14 cellular contexts compared by ENCODE assay signal in the genomic region with DNA sequence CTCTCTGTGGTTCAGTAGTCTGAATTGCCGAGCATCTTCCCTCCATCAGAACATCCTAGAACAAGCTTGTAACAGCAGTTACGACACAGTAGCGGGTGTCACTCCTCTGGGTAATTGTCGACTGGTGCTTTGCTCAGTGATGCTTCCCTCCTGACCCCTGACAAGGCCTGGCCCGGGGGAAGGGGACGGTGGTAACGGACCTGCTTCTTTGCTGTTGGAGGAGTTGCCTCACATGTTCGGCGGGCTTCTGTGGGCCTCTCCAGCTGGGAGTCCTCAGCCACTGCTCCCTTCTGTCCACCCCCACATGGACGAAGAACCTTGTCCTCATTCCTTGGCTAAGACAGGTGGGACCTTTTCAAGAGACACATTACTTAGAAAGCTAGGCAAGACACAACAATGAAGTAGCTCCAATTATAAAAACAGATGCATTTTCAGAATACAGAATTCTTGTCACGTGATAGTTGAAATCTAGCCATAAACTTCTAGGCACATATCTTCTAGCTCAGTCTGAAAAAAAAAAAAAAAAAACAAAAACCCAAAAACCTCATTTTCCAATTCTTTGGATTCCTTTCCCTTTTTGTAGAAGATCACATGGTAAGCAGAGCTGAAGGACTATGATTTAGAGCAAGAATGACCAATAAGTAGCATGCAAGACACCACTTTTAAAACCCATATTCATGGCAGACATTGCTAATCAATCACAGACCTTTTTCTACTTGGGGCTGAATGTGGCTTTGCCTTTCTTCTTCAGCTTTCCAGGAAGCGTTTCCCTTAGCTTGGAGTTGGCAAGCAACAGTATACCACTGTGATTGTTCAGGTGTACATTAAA. TPM values are rescaled to one million over a fixed set of nuclear protein-coding genes. Genes with fewer than 3 reads are reported as not detected.
DNase-seq lines count a peak whose midpoint lies in the region; ATAC-seq, FAIRE-seq and TF ChIP-seq lines count a peak whose summit lies in the region.
"Had no signal": no experiment of that assay in that cellular context is flagged by ENCODE, and none has a peak within 500 bp of the region (broad histone marks: within the 10 kb centered on the region; RNA-seq: fewer than 3 reads in every experiment).

No MANE protein-coding gene starts in this region.

- POLR2A ChIA-PET in K562 (lab: Yijun Ruan, JAX): no interaction called here

- H3K9me3 Mint-ChIP-seq in activated naive CD8-positive, alpha-beta T cell treated with anti-CD3 and anti-CD28 coated beads for 36 hours: no peaks in the 10 kb centered on the region
- H3K9me3 Mint-ChIP-seq: activated CD4-positive, alpha-beta memory T cell treated with anti-CD3 and anti-CD28 coated beads, Interleukin-2, amount 10 ng/mL, durations not matched to agents 7 days and 5 days had no signal

- no peaks in the 10 kb centered on the region for H3K36me3 Mint-ChIP-seq in activated naive CD8-positive, alpha-beta T cell treated with anti-CD3 and anti-CD28 coated beads for 36 hours
- H3K36me3 Mint-ChIP-seq: naive B cell had no signal

- H3K36me3 ChIP-seq in K562 (ENCODE audit: control insufficient read depth, insufficient read depth, low read length) (no peaks in the 10 kb centered on the region), osteoblast (ENCODE audit: insufficient read depth, low read length) (no peaks in the 10 kb centered on the region)

- TF ChIP-seq CTCF in K562 (IDR thresholded peaks at IDR 0.05 in 2 of 3, conservative IDR thresholded peaks at IDR 0.05 in 1 of 3; ENCODE audit: insufficient read depth in 2 of 3, low read depth in 1 of 3, low read length in 3 of 3): no peak
- TF ChIP-seq CTCF in osteoblast (IDR thresholded peaks at IDR 0.05; ENCODE audit: extremely low read depth, low read depth, low read length): no peak

- intact Hi-C loops in K562 (cut with micrococcal nuclease) (no loop called here), cardiac septum (cut with DNase I) (no loop called here)

- H2AFZ ChIP-seq in K562 (ENCODE audit: low read depth, low read length): no peak overlapping the region
- no peak overlapping the region for H2AFZ ChIP-seq in osteoblast (ENCODE audit: low read length)

- H3K27ac ChIP-seq in K562 (ENCODE audit: extremely low read depth, low read depth, low read length) (no peak overlapping the region), osteoblast (ENCODE audit: low read depth, low read length) (no peak overlapping the region)

- no peaks in the 10 kb centered on the region for H3K4me1 ChIP-seq in K562 (replicated peaks in 1 of 2; ENCODE audit: control insufficient read depth in 2 of 2, insufficient read depth in 2 of 2, low read length in 2 of 2)
- no peaks in the 10 kb centered on the region for H3K4me1 ChIP-seq in osteoblast (ENCODE audit: insufficient read depth, low read length)

- TF ChIP-seq POLR2A in K562 (conservative IDR thresholded peaks at IDR 0.05): no peak
- TF ChIP-seq POLR2A in GM12892 (IDR thresholded peaks at IDR 0.05; ENCODE audit: low read depth, low read length): no peak

- no peak overlapping the region for H3K4me3 Mint-ChIP-seq in activated naive CD8-positive, alpha-beta T cell treated with anti-CD3 and anti-CD28 coated beads for 36 hours
- H3K4me3 Mint-ChIP-seq: activated CD4-positive, alpha-beta memory T cell treated with anti-CD3 and anti-CD28 coated beads, Interleukin-2, amount 10 ng/mL, durations not matched to agents 7 days and 5 days; naive B cell had no signal

- no peak for TF ChIP-seq RAD21 in K562 (CRISPR knock-in tag; conservative IDR thresholded peaks at IDR 0.05 in 1 of 2, IDR thresholded peaks at IDR 0.05 in 1 of 2)

- peaks cover 5% of the 10 kb centered on the region for H3K9me1 ChIP-seq in K562 (ENCODE audit: control insufficient read depth, insufficient read depth, low read length)

- H3K4me1 Mint-ChIP-seq in activated naive CD8-positive, alpha-beta T cell treated with anti-CD3 and anti-CD28 coated beads for 36 hours: no peaks in the 10 kb centered on the region
- H3K4me1 Mint-ChIP-seq: activated CD4-positive, alpha-beta memory T cell treated with anti-CD3 and anti-CD28 coated beads, Interleukin-2, amount 10 ng/mL, durations not matched to agents 7 days and 5 days; naive B cell had no signal

- no peak for ATAC-seq in K562
- ATAC-seq in HG03280 (IDR thresholded peaks at IDR 0.05; ENCODE audit: unreplicated experiment): no peak

- CTCF ChIA-PET in K562 (lab: Yijun Ruan, JAX; ENCODE audit: low intra/inter-chr PET ratio): no interaction called here

- DNase-seq in K562 (ENCODE audit: extremely low read depth in 1 of 4, low spot score in 3 of 4): no peak
- DNase-seq in cardiac septum (ENCODE audit: low spot score): peak; percentile 66
- peak; percentile 55 for DNase-seq in osteoblast (ENCODE audit: insufficient read length, low spot score, missing footprints)
- no peak for DNase-seq in activated naive CD8-positive, alpha-beta T cell treated with anti-CD3 and anti-CD28 coated beads for 36 hours
- no peak for DNase-seq in GM12892 (ENCODE audit: insufficient read length)
- no peak for DNase-seq in T-helper 1 cell
- DNase-seq: activated CD4-positive, alpha-beta memory T cell treated with anti-CD3 and anti-CD28 coated beads, Interleukin-2, amount 10 ng/mL, durations not matched to agents 7 days and 5 days; C1 segment of cervical spinal cord; DMS153; kidney glomerular epithelial cell; naive B cell; NCI-H187 treated with DMSO at 0.1 percent for 48 hours; OCI-M1 had no signal

- H3K27me3 ChIP-seq in K562 (ENCODE audit: control insufficient read depth in 2 of 2, insufficient read depth in 2 of 2, low read length in 2 of 2): peaks cover 34 to 68% of the 10 kb centered on the region in 2 experiments; a peak in 4 of 5 replicates
- peaks cover 54% of the 10 kb centered on the region for H3K27me3 ChIP-seq in osteoblast (ENCODE audit: insufficient read depth, low read length)

- TF ChIP-seq EP300 in K562 (IDR thresholded peaks at IDR 0.05; ENCODE audit: low read length): no peak

- H3K4me2 ChIP-seq in K562 (ENCODE audit: insufficient read depth, low read length) (no peak overlapping the region), osteoblast (ENCODE audit: insufficient read depth, low read length) (no peak overlapping the region)

- H3K9me3 ChIP-seq in K562 (replicated peaks; ENCODE audit: control insufficient read depth, insufficient read depth, low read depth, low read length) (no peaks in the 10 kb centered on the region), osteoblast (ENCODE audit: low read depth, low read length) (no peaks in the 10 kb centered on the region)

- BruUV-seq in K562 (replicated peaks; lab: Mats Ljungman, UMichigan): no TSS peak

- no peak overlapping the region for H3K9ac ChIP-seq in K562 (ENCODE audit: insufficient read depth in 1 of 2, low read depth in 2 of 2, low read length in 2 of 2)

- H3K4me3 ChIP-seq in K562 (no peak overlapping the region), osteoblast (ENCODE audit: insufficient read depth, low read length) (no peak overlapping the region)

- 2% methylated on average over 12 of the region's 12 CpGs for WGBS in K562 (ENCODE audit: insufficient coverage, low coverage, missing lambda C conversion rate)

- in situ Hi-C loops in K562 (cut with MboI): no loop called here

- no peak for FAIRE-seq in K562 (lab: Jason Lieb, UNC)
- FAIRE-seq in GM12892 (lab: Jason Lieb, UNC): no peak

- peaks cover 30% of the 10 kb centered on the region for H3K27me3 Mint-ChIP-seq in activated naive CD8-positive, alpha-beta T cell treated with anti-CD3 and anti-CD28 coated beads for 36 hours

- H3K79me2 ChIP-seq in K562 (ENCODE audit: control insufficient read depth, insufficient read depth, low read length) (no peaks in the 10 kb centered on the region), osteoblast (ENCODE audit: insufficient read depth, low read length) (no peaks in the 10 kb centered on the region)

- H4K20me1 ChIP-seq in K562 (replicated peaks; ENCODE audit: control insufficient read depth, insufficient read depth, low read length) (peaks cover 9% of the 10 kb centered on the region; the same call in 1 of the 2 replicates), osteoblast (ENCODE audit: insufficient read depth, low read length) (no peaks in the 10 kb centered on the region)

- H3K27ac Mint-ChIP-seq in activated naive CD8-positive, alpha-beta T cell treated with anti-CD3 and anti-CD28 coated beads for 36 hours: no peak overlapping the region
- H3K27ac Mint-ChIP-seq: activated CD4-positive, alpha-beta memory T cell treated with anti-CD3 and anti-CD28 coated beads, Interleukin-2, amount 10 ng/mL, durations not matched to agents 7 days and 5 days had no signal

TF ChIP-seq in K562, 482 proteins besides CTCF, POLR2A, EP300 and RAD21 (continues in another document):
- TF ChIP-seq, protein P1, sequence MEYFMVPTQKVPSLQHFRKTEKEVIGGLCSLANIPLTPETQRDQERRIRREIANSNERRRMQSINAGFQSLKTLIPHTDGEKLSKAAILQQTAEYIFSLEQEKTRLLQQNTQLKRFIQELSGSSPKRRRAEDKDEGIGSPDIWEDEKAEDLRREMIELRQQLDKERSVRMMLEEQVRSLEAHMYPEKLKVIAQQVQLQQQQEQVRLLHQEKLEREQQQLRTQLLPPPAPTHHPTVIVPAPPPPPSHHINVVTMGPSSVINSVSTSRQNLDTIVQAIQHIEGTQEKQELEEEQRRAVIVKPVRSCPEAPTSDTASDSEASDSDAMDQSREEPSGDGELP (CRISPR knock-in tag; IDR thresholded peaks at IDR 0.05; ENCODE audit: borderline replicate concordance): no peak
- peak; percentile 95 for TF ChIP-seq ZBTB17 (CRISPR knock-in tag; IDR thresholded peaks at IDR 0.05)

RNA-seq across cellular contexts. Expression of a gene that starts 25.0 kb away (rescaled TPM):
- 0.28 TPM in 1 of 2 replicates, not detected in the other for total RNA-seq in K562 (2011; cell fraction: chromatin; rRNA removed; ENCODE audit: low replicate concordance)
- total RNA-seq in K562 (2011; cell fraction: nucleolus; rRNA removed): 0.13 and 0.17 TPM in 2 replicates
- total RNA-seq in K562 (2011; cell fraction: nucleoplasm; rRNA removed): 0.15 TPM in 1 of 2 replicates, not detected in the other
- total RNA-seq in K562 (2014; rRNA removed): not detected in 2 replicates
- not detected in 2 replicates for total RNA-seq in K562 (2014; rRNA removed; fragmentation: Illumina TruSeq; extraction: Trizol)
- total RNA-seq in K562 (2015; rRNA removed; fragmentation: Illumina TruSeq; extraction: Trizol): not detected in 2 replicates
- 0.02 TPM in 1 of 2 replicates, not detected in the other for total RNA-seq in K562 (2021)
- 0.01 TPM in 1 of 2 replicates, not detected in the other for polyA plus RNA-seq in K562 (2011; rRNA removed)
- 0.03 TPM in 2 replicates for polyA plus RNA-seq in K562 (2011; cell fraction: cytosol; rRNA removed)
- polyA plus RNA-seq in K562 (2011; cell fraction: nucleus; rRNA removed): 0.06 and 0.17 TPM in 2 replicates
- 0.01 TPM in 1 of 2 replicates, not detected in the other for polyA plus RNA-seq in K562 (2012)
- polyA plus RNA-seq in K562 (2014; fragmentation: Illumina TruSeq; extraction: Trizol): not detected in 2 replicates
- not detected for polyA plus RNA-seq in K562 (2014; fragmentation: Nextera tagmentation; extraction: Ambion mirVana)
- polyA plus RNA-seq in K562 (2014; rRNA removed): 0.01 TPM in 1 of 2 replicates, not detected in the other
- polyA minus RNA-seq in K562 (2011; rRNA and poly(A)+ RNA removed): 0.09 TPM in 1 of 2 replicates, not detected in the other
- polyA minus RNA-seq in K562 (2011; cell fraction: cytosol; rRNA and poly(A)+ RNA removed): not detected in 2 replicates
- under 0.01 TPM in 1 of 2 replicates, not detected in the other for polyA minus RNA-seq in K562 (2011; cell fraction: nucleus; rRNA and poly(A)+ RNA removed)
- 5.3 TPM for total RNA-seq in cardiac septum
- total RNA-seq in osteoblast: under 0.01 TPM in 2 replicates
- not detected for total RNA-seq in activated naive CD8-positive, alpha-beta T cell treated with anti-CD3 and anti-CD28 coated beads for 36 hours
- 0.06 TPM for polyA plus RNA-seq in GM12892 (2012; ENCODE audit: missing spikeins)
- total RNA-seq: activated CD4-positive, alpha-beta memory T cell treated with anti-CD3 and anti-CD28 coated beads, Interleukin-2, amount 10 ng/mL, durations not matched to agents 7 days and 5 days had no signal

Comparison
In these comparisons a context has a peak if more than half of its experiments do, and no peak if none do; other contexts are left out.
1. DNase-seq: peak in cardiac septum (single experiment) and osteoblast (single experiment); none in K562 (0 of 4), activated naive CD8-positive, alpha-beta T cell treated with anti-CD3 and anti-CD28 coated beads for 36 hours (single experiment), GM12892 (single experiment) and T-helper 1 cell (0 of 5).